In the genomic region with DNA sequence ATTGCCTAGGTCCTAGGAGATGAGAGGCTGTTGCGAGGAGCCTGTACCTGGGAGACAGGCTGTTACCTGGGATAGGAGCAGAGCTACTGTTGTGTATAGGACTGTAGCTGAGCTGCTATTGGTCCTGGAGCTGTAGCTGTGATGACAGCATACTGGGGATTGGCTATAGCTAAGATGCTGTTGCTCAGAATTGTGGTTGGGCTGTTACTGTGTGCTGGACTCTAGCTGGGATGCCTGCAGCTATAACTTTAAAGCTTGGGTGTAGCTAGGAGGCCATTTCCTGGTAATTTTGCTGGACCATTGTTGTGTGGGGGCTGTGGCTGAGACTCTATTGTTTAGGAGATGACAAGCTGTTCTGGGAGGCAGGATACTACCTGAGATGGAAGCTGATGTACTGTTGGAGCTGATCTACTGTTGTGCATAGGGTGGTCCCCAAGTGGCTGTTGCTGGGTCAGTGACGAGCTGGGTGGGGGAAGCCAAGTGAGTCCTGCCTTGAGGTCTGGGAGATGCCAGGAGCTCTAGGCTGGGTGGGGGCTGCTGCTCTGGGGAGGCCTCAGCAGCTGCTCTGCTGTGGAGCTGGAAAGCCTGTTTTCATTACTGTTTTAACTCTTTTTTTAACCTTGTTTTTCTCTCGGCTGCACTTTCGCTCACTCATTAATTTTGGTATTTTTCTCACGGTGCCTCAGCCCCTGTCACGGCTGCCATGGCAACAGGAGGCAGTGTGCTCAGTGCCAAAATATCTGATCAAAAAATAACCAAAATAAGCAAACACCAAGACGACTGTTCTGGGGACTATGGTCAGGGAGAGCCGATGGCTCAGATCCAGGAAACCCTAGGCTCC, we compare ENCODE assay signal across 12 cellular contexts. TPM values are rescaled to one million over a fixed set of nuclear protein-coding genes. Genes with fewer than 3 reads are reported as not detected.
DNase-seq lines count a peak whose midpoint lies in the region; ATAC-seq and TF ChIP-seq lines count a peak whose summit lies in the region.
"Had no signal": no experiment of that assay in that cellular context is flagged by ENCODE, and none has a peak within 500 bp of the region (broad histone marks: within the 10 kb centered on the region; RNA-seq: fewer than 3 reads in every experiment).

No MANE protein-coding gene starts in this region.

- no peaks in the 10 kb centered on the region for H4K20me1 ChIP-seq in KMS-11 (ENCODE audit: insufficient read depth)

- no peak overlapping the region for H3K27ac Mint-ChIP-seq in activated naive CD8-positive, alpha-beta T cell treated with anti-CD3 and anti-CD28 coated beads, Interleukin-2, amount 50 U/mL, for 24 hours

- peaks cover 86% of the 10 kb centered on the region for H3K27me3 Mint-ChIP-seq in activated naive CD8-positive, alpha-beta T cell treated with anti-CD3 and anti-CD28 coated beads, Interleukin-2, amount 50 U/mL, for 24 hours

- H3K9me3 ChIP-seq in BE2C (no peaks in the 10 kb centered on the region), esophagus squamous epithelium (no peaks in the 10 kb centered on the region), neuron (ENCODE audit: low read length) (no peaks in the 10 kb centered on the region), prostate gland (no peaks in the 10 kb centered on the region)
- H3K9me3 ChIP-seq: ascending aorta had no signal

- no peaks in the 10 kb centered on the region for H3K36me3 ChIP-seq in BE2C
- H3K36me3 ChIP-seq in KMS-11 (ENCODE audit: insufficient read depth): no peaks in the 10 kb centered on the region
- no peaks in the 10 kb centered on the region for H3K36me3 ChIP-seq in esophagus squamous epithelium
- no peaks in the 10 kb centered on the region for H3K36me3 ChIP-seq in neuron (ENCODE audit: insufficient read depth, low read length)
- no peaks in the 10 kb centered on the region for H3K36me3 ChIP-seq in prostate gland
- H3K36me3 ChIP-seq: ascending aorta had no signal

- TF ChIP-seq POLR2A in esophagus squamous epithelium (IDR thresholded peaks at IDR 0.05) (no peak), prostate gland (IDR thresholded peaks at IDR 0.05) (no peak)

- peak overlapping the region; percentile 35; the same call in 1 of the 2 replicates for H3K9ac ChIP-seq in KMS-11

- no peaks in the 10 kb centered on the region for H3K36me3 Mint-ChIP-seq in activated naive CD8-positive, alpha-beta T cell treated with anti-CD3 and anti-CD28 coated beads, Interleukin-2, amount 50 U/mL, for 24 hours (ENCODE audit: low read depth)

- H2AFZ ChIP-seq in KMS-11 (ENCODE audit: low read depth): peak overlapping the region; percentile 69; the same call in 1 of the 2 replicates
- no peak overlapping the region for H2AFZ ChIP-seq in neuron (ENCODE audit: low read depth, low read length)

- H3K27ac ChIP-seq in KMS-11 (peak overlapping the region; percentile 80), esophagus squamous epithelium (peak overlapping the region in 3 of 4 donors; percentile 30 to 89 (median 47)), prostate gland (no peak overlapping the region)
- H3K27ac ChIP-seq: ascending aorta had no signal

- H3K4me1 ChIP-seq in BE2C: peaks cover 29% of the 10 kb centered on the region
- peaks cover 40% of the 10 kb centered on the region for H3K4me1 ChIP-seq in KMS-11 (ENCODE audit: low read depth, poor library complexity, severe bottlenecking)
- peaks cover 28 to 73% (median 29%) of the 10 kb centered on the region in 3 donors for H3K4me1 ChIP-seq in esophagus squamous epithelium
- peaks cover 76% of the 10 kb centered on the region for H3K4me1 ChIP-seq in neuron (ENCODE audit: insufficient read depth, low read length)
- peaks cover 3% of the 10 kb centered on the region for H3K4me1 ChIP-seq in prostate gland (replicated peaks)

- no peaks in the 10 kb centered on the region for H3K79me2 ChIP-seq in KMS-11 (ENCODE audit: insufficient read depth, low read depth)

- 34 to 48% methylated on average over 8 of the region's 8 CpGs for WGBS in esophagus squamous epithelium, 2 donors
- 29% methylated on average over 8 of the region's 8 CpGs for WGBS in prostate gland

- H3K27me3 ChIP-seq in BE2C: peaks cover 8% of the 10 kb centered on the region
- peaks cover 12% of the 10 kb centered on the region for H3K27me3 ChIP-seq in KMS-11 (ENCODE audit: insufficient read depth, low read depth)
- peaks cover 0 to 89% (median 18%) of the 10 kb centered on the region in 4 donors for H3K27me3 ChIP-seq in esophagus squamous epithelium
- H3K27me3 ChIP-seq in neuron (ENCODE audit: insufficient read depth, low read length): no peaks in the 10 kb centered on the region
- H3K27me3 ChIP-seq in prostate gland (replicated peaks; ENCODE audit: insufficient read depth): peaks cover 8% of the 10 kb centered on the region

- peak overlapping the region; percentile 86 for H3K4me3 ChIP-seq in BE2C (ENCODE audit: low read depth, low read length)
- H3K4me3 ChIP-seq in KMS-11 (IDR thresholded peaks at IDR 0.05; ENCODE audit: insufficient read depth, low read depth, low read length): no peak overlapping the region
- H3K4me3 ChIP-seq in esophagus squamous epithelium: no peak overlapping the region
- peak overlapping the region; percentile 51 for H3K4me3 ChIP-seq in neuron (ENCODE audit: low read length)
- H3K4me3 ChIP-seq in prostate gland: no peak overlapping the region
- H3K4me3 ChIP-seq: ascending aorta had no signal

- H3K4me1 Mint-ChIP-seq in activated naive CD8-positive, alpha-beta T cell treated with anti-CD3 and anti-CD28 coated beads, Interleukin-2, amount 50 U/mL, for 24 hours: peaks cover 20% of the 10 kb centered on the region

- H3K4me2 ChIP-seq in KMS-11: peak overlapping the region; percentile 100

- no peak overlapping the region for H3K4me3 Mint-ChIP-seq in activated naive CD8-positive, alpha-beta T cell treated with anti-CD3 and anti-CD28 coated beads, Interleukin-2, amount 50 U/mL, for 24 hours

- intact Hi-C loops in esophagus squamous epithelium (cut with DNase I): loop anchor here (10.0 kb wide), 2 partner anchors 66 to 74 kb away; partner anchors contain the start of gene PCDH12
- intact Hi-C loops in prostate gland (cut with DNase I): no loop called here

- TF ChIP-seq CTCF in BE2C (IDR thresholded peaks at IDR 0.05; ENCODE audit: low read depth, low read length) (no peak), KMS-11 (conservative IDR thresholded peaks at IDR 0.05; ENCODE audit: low read depth, low read length) (no peak), esophagus squamous epithelium (IDR thresholded peaks at IDR 0.05) (no peak), prostate gland (IDR thresholded peaks at IDR 0.05) (no peak)

- ATAC-seq in GM19455 (IDR thresholded peaks at IDR 0.05; ENCODE audit: unreplicated experiment) (no peak), HG03045 (IDR thresholded peaks at IDR 0.05; ENCODE audit: unreplicated experiment) (no peak)
- no peak for ATAC-seq in activated naive CD8-positive, alpha-beta T cell treated with anti-CD3 and anti-CD28 coated beads, Interleukin-2, amount 50 U/mL, for 24 hours

- DNase-seq in BE2C (no peak), esophagus squamous epithelium (lab: John Stamatoyannopoulos, UW) (no peak), prostate gland (ENCODE audit: low spot score) (no peak)
- no peak for DNase-seq in activated naive CD8-positive, alpha-beta T cell treated with anti-CD3 and anti-CD28 coated beads, Interleukin-2, amount 50 U/mL, for 24 hours
- DNase-seq: activated CD8-positive, alpha-beta memory T cell treated with anti-CD3 and anti-CD28 coated beads, Interleukin-2, amount 50 U/mL, for 4 hours; AML-193; NK-92 treated with Interleukin-12 subunit alpha and Interleukin-12 subunit beta, amount 100 ng/mL, for 24 hours had no signal

- H3K9me3 Mint-ChIP-seq in activated naive CD8-positive, alpha-beta T cell treated with anti-CD3 and anti-CD28 coated beads, Interleukin-2, amount 50 U/mL, for 24 hours: no peaks in the 10 kb centered on the region

RNA-seq across cellular contexts. Expression of gene PCDH1, which starts 3.0 kb away (rescaled TPM):
- 129 TPM for polyA plus RNA-seq in BE2C (2012; ENCODE audit: insufficient read depth, insufficient read length, low read depth)
- total RNA-seq in esophagus squamous epithelium: 100 to 1,000 TPM in 1 of 4 donors, 10 to 100 TPM in 3; 51.3 to 131 (median 67.9) TPM
- total RNA-seq in prostate gland: 10 to 100 TPM; 49.2 to 81.1 TPM

RNA-seq across cellular contexts. Expression of gene DELE1, which starts 42.5 kb away (rescaled TPM):
- polyA plus RNA-seq in BE2C (2012; ENCODE audit: insufficient read depth, insufficient read length, low read depth): 121 TPM
- total RNA-seq in esophagus squamous epithelium (10 to 100 TPM; 27.3 to 68.5 (median 37.1) TPM), prostate gland (10 to 100 TPM; 66.7 to 98.1 TPM)

Comparison
In these comparisons a context has a peak if more than half of its experiments do, and no peak if none do; other contexts are left out.
1. H3K4me3 ChIP-seq: peak in BE2C (single experiment) and neuron (single experiment); none in KMS-11 (single experiment), esophagus squamous epithelium (0 of 4) and prostate gland (0 of 2).
2. H3K27ac ChIP-seq: peak in KMS-11 (single experiment) and esophagus squamous epithelium (3 of 4); none in prostate gland (0 of 2).